Comparison of ENCODE assay signal across 14 cellular contexts in genomic region chr15:45376300-45376928, GRCh38. TPM values are rescaled to one million over a fixed set of nuclear protein-coding genes. Genes with fewer than 3 reads are reported as not detected.
A peak's percentile ranks its signal among the peaks of the same experiment; 100 is the strongest.
DNase-seq lines count a peak whose midpoint lies in the region; ATAC-seq and TF ChIP-seq lines count a peak whose summit lies in the region.
"Had no signal": no experiment of that assay in that cellular context is flagged by ENCODE, and none has a peak within 500 bp of the region (broad histone marks: within the 10 kb centered on the region; RNA-seq: fewer than 3 reads in every experiment).

No MANE protein-coding gene starts in this region.

- peak overlapping the region; percentile 90 for H3K27ac ChIP-seq in cingulate gyrus (ENCODE audit: low read depth, low read length)
- no peak overlapping the region for H3K27ac ChIP-seq in muscle layer of colon (ENCODE audit: low read depth, low read length)
- H3K27ac ChIP-seq in subcutaneous abdominal adipose tissue (ENCODE audit: low read depth, low read length) = no peak overlapping the region
- H3K27ac ChIP-seq: cardiac muscle cell, RWPE1, VCaP had no signal

- POLR2A ChIA-PET in GM10248 (lab: Yijun Ruan, JAX) = interaction anchor here (1.1 to 2.2 kb wide), 2 partner anchors 26 to 175 kb away, joined by 4 to 10 read pairs; a partner anchor contains a TSS

- H3K4me1 Mint-ChIP-seq in IgD-negative memory B cell = peaks cover 15 to 28% (median 25%) of the 10 kb centered on the region in 3 donors
- peaks cover 9 to 21% of the 10 kb centered on the region in 2 donors for H3K4me1 Mint-ChIP-seq in effector memory CD8-positive, alpha-beta T cell (ENCODE audit: low read depth in 2 of 2)

- no peaks in the 10 kb centered on the region for H3K36me3 ChIP-seq in muscle layer of colon (ENCODE audit: insufficient read depth, low read length)
- peaks cover 0 to 5% (median 0%) of the 10 kb centered on the region in 5 donors for H3K36me3 ChIP-seq in subcutaneous abdominal adipose tissue (ENCODE audit: control insufficient read depth in 5 of 5, insufficient read depth in 5 of 5, low read length in 5 of 5)
- H3K36me3 ChIP-seq: cardiac muscle cell had no signal

- peak overlapping the region; percentile 56 to 97 (median 84) for H3K4me3 Mint-ChIP-seq in IgD-negative memory B cell
- H3K4me3 Mint-ChIP-seq in effector memory CD8-positive, alpha-beta T cell = peak overlapping the region in 1 of 2 donors; percentile 43

- peak overlapping the region in 1 of 2 donors; percentile 99 for H3K4me3 ChIP-seq in muscle layer of colon (ENCODE audit: low read depth in 1 of 2, low read length in 2 of 2)
- H3K4me3 ChIP-seq in subcutaneous abdominal adipose tissue (ENCODE audit: low read depth in 1 of 5, low read length in 5 of 5) = peak overlapping the region in 3 of 5 donors; percentile 22 to 81 (median 24)
- H3K4me3 ChIP-seq: cardiac muscle cell had no signal

- no peak for DNase-seq in effector memory CD8-positive, alpha-beta T cell
- no peak for DNase-seq in NCI-H2107 (lab: John Stamatoyannopoulos, UW)
- DNase-seq in GM10248 (ENCODE audit: extremely low spot score) = no peak
- DNase-seq: esophagus squamous epithelium; MM.1S; stimulated activated CD4-positive, alpha-beta T cell treated with anti-CD3 and anti-CD28 coated beads, Interleukin-1b, Interleukin-23, amount 100 ng/mL, for 48 hours; stimulated activated naive B cell treated with anti-CD40 and anti-IgM and Interleukin-4, amounts not matched to agents 10 μg/mL and 1 μg/mL and 100 μg/mL, for 72 hours had no signal

- H3K27me3 ChIP-seq in muscle layer of colon (ENCODE audit: control insufficient read depth in 1 of 2, insufficient read depth in 2 of 2, low read length in 2 of 2) (no peaks in the 10 kb centered on the region), subcutaneous abdominal adipose tissue (ENCODE audit: control insufficient read depth in 5 of 5, insufficient read depth in 4 of 5, low read length in 5 of 5) (peaks cover 0 to 16% (median 4%) of the 10 kb centered on the region in 5 donors)

- no peaks in the 10 kb centered on the region for H3K27me3 Mint-ChIP-seq in IgD-negative memory B cell
- H3K27me3 Mint-ChIP-seq in effector memory CD8-positive, alpha-beta T cell = peaks cover 72 to 81% of the 10 kb centered on the region in 2 donors

- H3K9ac ChIP-seq in muscle layer of colon (ENCODE audit: low read length) (peak overlapping the region; percentile 19), subcutaneous abdominal adipose tissue (ENCODE audit: low read length in 5 of 5) (peak overlapping the region in 1 of 5 donors; percentile 14)

- no peaks in the 10 kb centered on the region for H3K9me3 ChIP-seq in muscle layer of colon (ENCODE audit: low read length)
- no peaks in the 10 kb centered on the region for H3K9me3 ChIP-seq in subcutaneous abdominal adipose tissue (ENCODE audit: control insufficient read depth in 5 of 5, low read length in 5 of 5)
- H3K9me3 ChIP-seq: esophagus squamous epithelium had no signal

- H3K27ac Mint-ChIP-seq in IgD-negative memory B cell = peak overlapping the region in 1 of 3 donors; percentile 12
- no peak overlapping the region for H3K27ac Mint-ChIP-seq in effector memory CD8-positive, alpha-beta T cell

- no peak for TF ChIP-seq CTCF in GM10248 (IDR thresholded peaks at IDR 0.05; ENCODE audit: control extremely low read depth, extremely low read depth, low read depth, missing control alignments)

- H3K4me1 ChIP-seq in muscle layer of colon (ENCODE audit: insufficient read depth, low read length) = peaks cover 36% of the 10 kb centered on the region
- H3K4me1 ChIP-seq in subcutaneous abdominal adipose tissue (ENCODE audit: control insufficient read depth in 5 of 5, insufficient read depth in 5 of 5, low read length in 5 of 5) = peaks cover 3 to 31% (median 27%) of the 10 kb centered on the region in 5 donors

- CTCF ChIA-PET in GM10248 (lab: Yijun Ruan, JAX) = interaction anchor here (0.7 to 3.5 kb wide), 13 partner anchors 8 to 213 kb away, joined by 3 to 20 read pairs (median 6); no protein-coding TSS in a partner anchor

- H3K36me3 Mint-ChIP-seq in IgD-negative memory B cell = peaks cover 2% of the 10 kb centered on the region
- peaks cover 7% of the 10 kb centered on the region for H3K36me3 Mint-ChIP-seq in effector memory CD8-positive, alpha-beta T cell (ENCODE audit: insufficient read depth)

- no peak for ATAC-seq in effector memory CD8-positive, alpha-beta T cell (replicated peaks)
- ATAC-seq: stimulated activated naive B cell treated with anti-CD40 and anti-IgM and Interleukin-4, amounts not matched to agents 10 μg/mL and 1 μg/mL and 100 μg/mL, for 72 hours had no signal

- no peaks in the 10 kb centered on the region for H3K9me3 Mint-ChIP-seq in IgD-negative memory B cell
- no peaks in the 10 kb centered on the region for H3K9me3 Mint-ChIP-seq in effector memory CD8-positive, alpha-beta T cell
- H3K9me3 Mint-ChIP-seq: stimulated activated naive B cell treated with anti-CD40 and anti-IgM and Interleukin-4, amounts not matched to agents 10 μg/mL and 1 μg/mL and 100 μg/mL, for 72 hours had no signal

RNA-seq across cellular contexts. Expression of gene GATM, which starts 1.9 kb away (rescaled TPM):
- polyA plus RNA-seq in IgD-negative memory B cell = 17.8 TPM
